8 cellular contexts compared by ENCODE assay signal in the genomic region with DNA sequence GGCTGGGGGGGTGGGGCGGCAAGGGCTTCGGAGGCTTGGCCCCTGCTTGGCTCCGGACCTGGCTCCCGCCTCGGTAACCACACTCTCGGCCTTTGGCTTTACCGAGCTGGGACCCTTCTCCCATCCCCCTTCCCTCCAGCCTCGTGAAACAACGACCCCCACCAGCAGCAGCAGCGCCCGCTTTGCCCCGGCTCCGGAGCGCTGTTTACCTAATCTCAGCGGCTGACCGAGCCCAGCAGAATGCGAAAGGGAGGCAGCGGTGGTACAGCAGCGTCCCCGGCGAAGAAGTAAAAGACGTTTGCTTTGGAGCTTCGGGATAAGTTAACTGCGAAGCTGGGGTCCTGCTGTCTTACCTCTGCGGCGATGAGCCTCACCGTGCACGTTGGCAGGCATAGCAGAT. TPM values are rescaled to one million over a fixed set of nuclear protein-coding genes. Genes with fewer than 3 reads are reported as not detected.
DNase-seq lines count a peak whose midpoint lies in the region; ATAC-seq and TF ChIP-seq lines count a peak whose summit lies in the region.

No MANE protein-coding gene starts in this region.

- TF ChIP-seq CTCF in MCF 10A (IDR thresholded peaks at IDR 0.05; ENCODE audit: unreplicated experiment): no peak

- BruUV-seq in MCF 10A (replicated peaks; lab: Mats Ljungman, UMichigan): no TSS peak

- H3K27ac Mint-ChIP-seq in MCF 10A (ENCODE audit: low read depth, unreplicated experiment): no peak overlapping the region
- peak overlapping the region; percentile 80 for H3K27ac Mint-ChIP-seq in stimulated activated naive B cell treated with anti-CD40 and anti-IgM and Interleukin-4, amounts not matched to agents 10 μg/mL and 1 μg/mL and 100 μg/mL, for 72 hours

- DNase-seq in COLO668 (lab: John Stamatoyannopoulos, UW; ENCODE audit: unreplicated experiment) (peak; percentile 17), NAMALWA (ENCODE audit: low spot score) (peak; percentile 54), MCF 10A (ENCODE audit: unreplicated experiment) (no peak), kidney glomerular epithelial cell (lab: John Stamatoyannopoulos, UW) (peak; percentile 9), NOMO-1 (lab: John Stamatoyannopoulos, UW; ENCODE audit: unreplicated experiment in 2 of 2) (no peak)
- no peak for DNase-seq in stimulated activated naive B cell treated with anti-CD40 and anti-IgM and Interleukin-4, amounts not matched to agents 10 μg/mL and 1 μg/mL and 100 μg/mL, for 72 hours

- H3K27me3 Mint-ChIP-seq in MCF 10A (ENCODE audit: insufficient read depth, unreplicated experiment): no peaks in the 10 kb centered on the region
- H3K27me3 Mint-ChIP-seq in stimulated activated naive B cell treated with anti-CD40 and anti-IgM and Interleukin-4, amounts not matched to agents 10 μg/mL and 1 μg/mL and 100 μg/mL, for 72 hours: peaks cover 3 to 45% of the 10 kb centered on the region in 2 donors

- no peaks in the 10 kb centered on the region for H3K9me3 Mint-ChIP-seq in MCF 10A (ENCODE audit: unreplicated experiment)
- H3K9me3 Mint-ChIP-seq in stimulated activated naive B cell treated with anti-CD40 and anti-IgM and Interleukin-4, amounts not matched to agents 10 μg/mL and 1 μg/mL and 100 μg/mL, for 72 hours: no peaks in the 10 kb centered on the region

- POLR2A ChIA-PET in MCF 10A (lab: Yijun Ruan, JAX): interaction anchor here (0.7 to 2.6 kb wide), 5 partner anchors 69 to 1336 kb away, joined by 3 to 9 read pairs (median 4); partner anchors contain the start of gene HMGXB4

- CTCF ChIA-PET in MCF 10A (lab: Yijun Ruan, JAX): interaction anchor here (0.6 to 5.5 kb wide), 18 partner anchors 13 to 1309 kb away, joined by 3 to 34 read pairs (median 8); no protein-coding TSS in a partner anchor

- ATAC-seq in stimulated activated naive B cell treated with anti-CD40 and anti-IgM and Interleukin-4, amounts not matched to agents 10 μg/mL and 1 μg/mL and 100 μg/mL, for 72 hours (replicated peaks): no peak
- ATAC-seq in HG03520 (IDR thresholded peaks at IDR 0.05; ENCODE audit: unreplicated experiment) (no peak), HG02970 (IDR thresholded peaks at IDR 0.05; ENCODE audit: low FRiP score, unreplicated experiment) (no peak)

- intact Hi-C loops in MCF 10A (cut with micrococcal nuclease): loop anchor here (5.0 kb wide), 4 partner anchors 70 to 345 kb away; no protein-coding TSS in a partner anchor

- H3K4me1 Mint-ChIP-seq in MCF 10A (ENCODE audit: insufficient read depth, unreplicated experiment): peaks cover 25% of the 10 kb centered on the region
- peaks cover 21 to 49% of the 10 kb centered on the region in 2 donors for H3K4me1 Mint-ChIP-seq in stimulated activated naive B cell treated with anti-CD40 and anti-IgM and Interleukin-4, amounts not matched to agents 10 μg/mL and 1 μg/mL and 100 μg/mL, for 72 hours

- peak overlapping the region; percentile 88 for H3K4me3 Mint-ChIP-seq in MCF 10A (ENCODE audit: unreplicated experiment)
- H3K4me3 Mint-ChIP-seq in stimulated activated naive B cell treated with anti-CD40 and anti-IgM and Interleukin-4, amounts not matched to agents 10 μg/mL and 1 μg/mL and 100 μg/mL, for 72 hours: peak overlapping the region; percentile 87

- no peaks in the 10 kb centered on the region for H3K36me3 Mint-ChIP-seq in MCF 10A (ENCODE audit: insufficient read depth, unreplicated experiment)
- no peaks in the 10 kb centered on the region for H3K36me3 Mint-ChIP-seq in stimulated activated naive B cell treated with anti-CD40 and anti-IgM and Interleukin-4, amounts not matched to agents 10 μg/mL and 1 μg/mL and 100 μg/mL, for 72 hours

RNA-seq across cellular contexts. Expression of gene LARGE1, which starts 2.0 kb away (rescaled TPM):
- total RNA-seq in MCF 10A (2022): 5.2 and 8.9 TPM in 2 replicates

Comparison
In these comparisons a context has a peak if more than half of its experiments do, and no peak if none do; other contexts are left out.
1. DNase-seq: peak in COLO668 (single experiment), NAMALWA (single experiment) and kidney glomerular epithelial cell (single experiment); none in MCF 10A (single experiment), stimulated activated naive B cell treated with anti-CD40 and anti-IgM and Interleukin-4, amounts not matched to agents 10 μg/mL and 1 μg/mL and 100 μg/mL, for 72 hours (single experiment) and NOMO-1 (0 of 2).